16 cellular contexts compared by ENCODE assay signal in the genomic region with DNA sequence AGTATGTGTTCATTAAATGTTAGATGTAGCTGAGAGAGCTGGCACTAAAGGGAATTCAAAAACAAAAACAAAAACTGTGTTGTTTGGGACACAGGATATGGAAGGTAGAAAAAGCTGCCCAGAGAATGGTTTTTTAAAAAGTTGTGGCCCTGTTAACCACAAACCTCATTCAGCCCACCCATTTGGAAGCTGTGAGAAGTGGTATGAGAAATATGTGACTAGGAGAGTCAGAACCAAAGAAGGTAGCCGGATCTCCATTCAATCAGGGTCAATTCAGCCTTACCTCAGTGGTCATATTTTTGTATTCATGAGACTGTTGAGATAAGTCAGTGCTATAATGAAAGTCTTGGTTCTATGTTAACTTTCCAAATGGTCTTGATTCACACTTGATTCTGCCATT. TPM values are rescaled to one million over a fixed set of nuclear protein-coding genes. Genes with fewer than 3 reads are reported as not detected.
A peak's percentile ranks its signal among the peaks of the same experiment; 100 is the strongest.
DNase-seq lines count a peak whose midpoint lies in the region; ATAC-seq and TF ChIP-seq lines count a peak whose summit lies in the region.
"Had no signal": no experiment of that assay in that cellular context is flagged by ENCODE, and none has a peak within 500 bp of the region (broad histone marks: within the 10 kb centered on the region; RNA-seq: fewer than 3 reads in every experiment).

No MANE protein-coding gene starts in this region.

- peaks cover 16 to 24% of the 10 kb centered on the region in 2 donors for H3K36me3 Mint-ChIP-seq in CD4-positive, alpha-beta memory T cell

- TF ChIP-seq CTCF in esophagus muscularis mucosa (IDR thresholded peaks at IDR 0.05) = no peak
- no peak for TF ChIP-seq CTCF in suprapubic skin (IDR thresholded peaks at IDR 0.05)

- WGBS in esophagus muscularis mucosa = 88% methylated on average over 1 of the region's 1 CpG
- WGBS in suprapubic skin = 91% methylated on average over 1 of the region's 1 CpG

- H3K4me3 Mint-ChIP-seq in CD4-positive, alpha-beta memory T cell = peak overlapping the region; percentile 41 to 84 (median 74)

- no peak for DNase-seq in CD4-positive, alpha-beta memory T cell
- DNase-seq in SJSA1 (ENCODE audit: low read depth in 1 of 2, low spot score in 2 of 2) (peak; percentile 63 to 87), iris pigment epithelial cell (ENCODE audit: low read depth) (peak; percentile 73), esophagus muscularis mucosa (ENCODE audit: extremely low spot score) (no peak), substantia nigra (lab: John Stamatoyannopoulos, UW) (no peak), suprapubic skin (ENCODE audit: low spot score in 2 of 2) (no peak)
- DNase-seq: activated CD4-positive, CD25-positive, alpha-beta regulatory T cell; effector CD8-positive, alpha-beta T cell; GF-D8; left ventricle myocardium inferior; NCI-H1048; NCI-H526 treated with DMSO at 0.1 percent for 48 hours; SJCRH30; testis had no signal

- no peaks in the 10 kb centered on the region for H3K36me3 ChIP-seq in CD4-positive, alpha-beta memory T cell (ENCODE audit: insufficient read depth, low read length)
- H3K36me3 ChIP-seq in SJSA1 (no peaks in the 10 kb centered on the region), esophagus muscularis mucosa (peaks cover 0 to 9% (median 0%) of the 10 kb centered on the region in 4 donors), suprapubic skin (no peaks in the 10 kb centered on the region)
- H3K36me3 ChIP-seq: SJCRH30 had no signal

- no peaks in the 10 kb centered on the region for H3K9me3 ChIP-seq in CD4-positive, alpha-beta memory T cell (ENCODE audit: control insufficient read depth in 1 of 2, low read length in 2 of 2)
- no peaks in the 10 kb centered on the region for H3K9me3 ChIP-seq in SJSA1 (replicated peaks)
- no peaks in the 10 kb centered on the region for H3K9me3 ChIP-seq in esophagus muscularis mucosa
- H3K9me3 ChIP-seq in suprapubic skin = no peaks in the 10 kb centered on the region
- H3K9me3 ChIP-seq: left ventricle myocardium inferior, SJCRH30, testis had no signal

- peak; percentile 51 for ATAC-seq in GM21381 (IDR thresholded peaks at IDR 0.05; ENCODE audit: unreplicated experiment)
- ATAC-seq in esophagus mucosa = no peak

- POLR2A ChIA-PET in CD4-positive, alpha-beta memory T cell (lab: Charles Lee; ENCODE audit: partially characterized antibody) = interaction anchor here (1.2 to 12.5 kb wide), 5 partner anchors 11 to 170 kb away, joined by 3 to 315 read pairs (median 20); a partner anchor contains a TSS

- TF ChIP-seq EP300 in esophagus muscularis mucosa (IDR thresholded peaks at IDR 0.05) (no peak), suprapubic skin (IDR thresholded peaks at IDR 0.05) (no peak)

- CTCF ChIA-PET in CD4-positive, alpha-beta memory T cell (lab: Charles Lee; ENCODE audit: partially characterized antibody) = interaction anchor here (1.0 to 11.2 kb wide), 3 partner anchors 10 to 29 kb away, joined by 3 to 122 read pairs (median 4); no protein-coding TSS in a partner anchor

- H3K9me3 Mint-ChIP-seq in CD4-positive, alpha-beta memory T cell = no peaks in the 10 kb centered on the region

- H3K27me3 ChIP-seq in CD4-positive, alpha-beta memory T cell (ENCODE audit: insufficient read depth, low read length) = no peaks in the 10 kb centered on the region
- H3K27me3 ChIP-seq in SJSA1 (replicated peaks) (no peaks in the 10 kb centered on the region), esophagus muscularis mucosa (no peaks in the 10 kb centered on the region), suprapubic skin (no peaks in the 10 kb centered on the region)
- H3K27me3 ChIP-seq: SJCRH30, testis had no signal

- no peaks in the 10 kb centered on the region for H3K27me3 Mint-ChIP-seq in CD4-positive, alpha-beta memory T cell

- H3K4me1 Mint-ChIP-seq in CD4-positive, alpha-beta memory T cell = peaks cover 54 to 70% (median 62%) of the 10 kb centered on the region in 4 donors

- H3K27ac ChIP-seq in CD4-positive, alpha-beta memory T cell (ENCODE audit: low read depth, low read length) = peak overlapping the region; percentile 59
- peak overlapping the region; percentile 71 for H3K27ac ChIP-seq in SJSA1
- H3K27ac ChIP-seq in esophagus muscularis mucosa (replicated peaks in 1 of 4) = no peak overlapping the region
- no peak overlapping the region for H3K27ac ChIP-seq in substantia nigra (ENCODE audit: low read depth, low read length, poor library complexity, severe bottlenecking)
- H3K27ac ChIP-seq in suprapubic skin = no peak overlapping the region
- H3K27ac ChIP-seq: left ventricle myocardium inferior, SJCRH30, testis had no signal

- peaks cover 72% of the 10 kb centered on the region for H3K4me1 ChIP-seq in CD4-positive, alpha-beta memory T cell (ENCODE audit: insufficient read depth, low read length)
- H3K4me1 ChIP-seq in SJSA1 (replicated peaks) = peaks cover 59% of the 10 kb centered on the region
- peaks cover 16 to 46% (median 32%) of the 10 kb centered on the region in 4 donors for H3K4me1 ChIP-seq in esophagus muscularis mucosa
- H3K4me1 ChIP-seq in suprapubic skin = peaks cover 60% of the 10 kb centered on the region

- TF ChIP-seq POLR2A in esophagus muscularis mucosa (IDR thresholded peaks at IDR 0.05; ENCODE audit: low read depth) = no peak
- TF ChIP-seq POLR2A in suprapubic skin (IDR thresholded peaks at IDR 0.05) = no peak

- intact Hi-C loops in CD4-positive, alpha-beta memory T cell (cut with micrococcal nuclease) = loop anchor here (5.0 to 10.0 kb wide), 3 partner anchors 93 to 1105 kb away; a partner anchor contains a TSS
- intact Hi-C loops in esophagus muscularis mucosa (cut with DNase I) = no loop called here

- H3K27ac Mint-ChIP-seq in CD4-positive, alpha-beta memory T cell = peak overlapping the region; percentile 93 to 99 (median 94)

- H3K4me3 ChIP-seq in CD4-positive, alpha-beta memory T cell (ENCODE audit: low read length in 2 of 2) = peak overlapping the region in 1 of 2 donors; percentile 29
- H3K4me3 ChIP-seq in SJSA1 (no peak overlapping the region), esophagus muscularis mucosa (no peak overlapping the region), suprapubic skin (no peak overlapping the region)
- H3K4me3 ChIP-seq: left ventricle myocardium inferior, SJCRH30, testis had no signal

RNA-seq across cellular contexts. Expression of a gene that starts 29.8 kb away (rescaled TPM):
- total RNA-seq in CD4-positive, alpha-beta memory T cell = 100 to 1,000 TPM in 1 of 2 experiments, 10 to 100 TPM in 1; 98.3 to 105 TPM
- 100 to 1,000 TPM; 161 to 226 TPM for polyA plus RNA-seq in CD4-positive, alpha-beta memory T cell
- total RNA-seq in SJSA1 (2014; rRNA removed; shearing (Covaris generic)) = 376 and 566 TPM in 2 replicates
- 52.6 TPM for total RNA-seq in esophagus mucosa
- 100 to 1,000 TPM in 2 of 4 donors, 10 to 100 TPM in 2; 48.5 to 125 (median 94.7) TPM for total RNA-seq in esophagus muscularis mucosa
- 10 to 100 TPM; 41.8 to 66.7 (median 64.5) TPM for total RNA-seq in suprapubic skin

RNA-seq across cellular contexts. Expression of a gene that starts 53.2 kb away (rescaled TPM):
- total RNA-seq in CD4-positive, alpha-beta memory T cell = 10 to 100 TPM; 39.3 to 40.6 TPM
- polyA plus RNA-seq in CD4-positive, alpha-beta memory T cell = 10 to 100 TPM; 59.2 to 62.6 TPM
- total RNA-seq in SJSA1 (2014; rRNA removed; shearing (Covaris generic)) = 28.9 and 33.6 TPM in 2 replicates
- 22.5 TPM for total RNA-seq in esophagus mucosa
- 10 to 100 TPM; 17.9 to 31.1 (median 26.1) TPM for total RNA-seq in esophagus muscularis mucosa
- 10 to 100 TPM; 12.7 to 22.9 (median 17.9) TPM for total RNA-seq in suprapubic skin

Comparison
In these comparisons a context has a peak if more than half of its experiments do, and no peak if none do; other contexts are left out.
1. DNase-seq: peak in SJSA1 (2 of 2) and iris pigment epithelial cell (single experiment); none in CD4-positive, alpha-beta memory T cell (0 of 5), esophagus muscularis mucosa (single experiment), substantia nigra (0 of 49) and suprapubic skin (0 of 2).
2. H3K27ac ChIP-seq: peak in CD4-positive, alpha-beta memory T cell (single experiment) and SJSA1 (single experiment); none in esophagus muscularis mucosa (0 of 4), substantia nigra (single experiment) and suprapubic skin (single experiment).